ENCODE assay signal across 19 cellular contexts in the genomic region with DNA sequence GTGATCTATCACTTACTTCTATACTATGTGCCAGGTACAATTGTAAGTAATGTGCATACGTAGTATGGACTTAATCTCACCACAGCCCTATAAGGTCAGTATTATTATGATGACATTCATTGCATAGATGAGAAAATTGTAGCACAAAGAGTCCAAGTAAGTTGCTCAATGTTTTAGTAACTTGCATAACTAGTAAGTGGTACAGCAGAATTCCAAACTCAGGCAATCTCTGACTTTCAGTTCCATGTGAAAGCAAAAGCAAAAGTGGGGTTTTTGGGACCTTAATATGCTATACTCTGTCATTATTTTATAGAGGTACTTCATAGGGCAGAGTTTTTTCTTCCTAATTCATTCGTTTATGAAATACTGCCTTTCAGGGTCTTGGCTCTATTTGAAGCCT.
A peak's percentile ranks its signal among the peaks of the same experiment; 100 is the strongest.
DNase-seq lines count a peak whose midpoint lies in the region; ATAC-seq and TF ChIP-seq lines count a peak whose summit lies in the region.
"Had no signal": no experiment of that assay in that cellular context is flagged by ENCODE, and none has a peak within 500 bp of the region (broad histone marks: within the 10 kb centered on the region; RNA-seq: fewer than 3 reads in every experiment).

No MANE protein-coding gene starts in this region.

- ATAC-seq in lung (ENCODE audit: insufficient read depth, low FRiP score) (peak; percentile 50), HG02571 (IDR thresholded peaks at IDR 0.05; ENCODE audit: unreplicated experiment) (no peak)
- ATAC-seq: activated T-cell treated with anti-CD3 and anti-CD28 coated beads, Interleukin-2, amount 50 U/mL, for 4 hours; HCT116; stimulated activated effector memory CD8-positive, alpha-beta T cell treated with anti-CD3 and anti-CD28 coated beads, Interleukin-12 subunit alpha, Interleukin-12 subunit beta, amount 100 ng/mL, for 72 hours had no signal

- H3K4me1 ChIP-seq in lung (ENCODE audit: control insufficient read depth in 2 of 2, insufficient read depth in 2 of 2, low read length in 2 of 2), result no peaks in the 10 kb centered on the region

- WGBS in lung, 2 donors, result 64 to 74% methylated on average over 2 of the region's 2 CpGs

- no peak overlapping the region for H3K4me3 ChIP-seq in lung
- H3K4me3 ChIP-seq: coronary artery, MG63 had no signal

- H3K27me3 ChIP-seq in lung (ENCODE audit: control insufficient read depth, insufficient read depth), result no peaks in the 10 kb centered on the region
- H3K27me3 ChIP-seq: MG63 had no signal

- no peaks in the 10 kb centered on the region for H3K9me3 ChIP-seq in lung (ENCODE audit: control insufficient read depth in 2 of 2, insufficient read depth in 1 of 2, low read length in 1 of 2)

- no peaks in the 10 kb centered on the region for H3K36me3 ChIP-seq in lung (ENCODE audit: control insufficient read depth in 2 of 2, insufficient read depth in 2 of 2, low read length in 2 of 2)
- H3K36me3 ChIP-seq: MG63 had no signal

- no peak for TF ChIP-seq CTCF in lung (IDR thresholded peaks at IDR 0.05; ENCODE audit: control extremely low read depth, extremely low read depth)

- DNase-seq in CD1c-positive myeloid dendritic cell (ENCODE audit: extremely low spot score) (peak; percentile 58), MV-4-11 (lab: John Stamatoyannopoulos, UW) (peak; percentile 88), dedifferentiated amniotic fluid mesenchymal stem cell (ENCODE audit: extremely low spot score) (peak; percentile 16), lung (ENCODE audit: low spot score) (no peak), NCI-H69 (lab: John Stamatoyannopoulos, UW) (no peak), pons (ENCODE audit: low spot score) (no peak), NCI-H526 (lab: John Stamatoyannopoulos, UW) (no peak)
- DNase-seq: activated CD4-positive, alpha-beta T cell treated with anti-CD3 and anti-CD28 coated beads for 4 hours; activated T-cell treated with anti-CD3 and anti-CD28 coated beads, Interleukin-2, amount 50 U/mL, for 4 hours; CD4-positive, alpha-beta memory T cell; foreskin melanocyte; MG63; NCI-H2171; stimulated activated CD4-positive, alpha-beta T cell treated with anti-CD3 and anti-CD28 coated beads, Interleukin-4, amount 100 ng/mL, for 24 hours; T-helper 1 cell had no signal

- H3K27ac ChIP-seq in lung (ENCODE audit: low read depth in 1 of 2, low read length in 1 of 2), result no peak overlapping the region

Comparison
In these comparisons a context has a peak if more than half of its experiments do, and no peak if none do; other contexts are left out.
1. DNase-seq: peak in CD1c-positive myeloid dendritic cell (single experiment), MV-4-11 (single experiment) and dedifferentiated amniotic fluid mesenchymal stem cell (single experiment); none in lung (single experiment), NCI-H69 (single experiment), pons (single experiment) and NCI-H526 (0 of 2).